ENCODE assay signal across 23 cellular contexts in genomic region chr5:121975294-121975693, GRCh38. TPM values are rescaled to one million over a fixed set of nuclear protein-coding genes. Genes with fewer than 3 reads are reported as not detected.
DNase-seq lines count a peak whose midpoint lies in the region; ATAC-seq, FAIRE-seq and TF ChIP-seq lines count a peak whose summit lies in the region.
"Had no signal": no experiment of that assay in that cellular context is flagged by ENCODE, and none has a peak within 500 bp of the region (broad histone marks: within the 10 kb centered on the region; RNA-seq: fewer than 3 reads in every experiment).

No MANE protein-coding gene starts in this region.

- peaks cover 27% of the 10 kb centered on the region for H3K4me1 Mint-ChIP-seq in CD4-positive, alpha-beta T cell (ENCODE audit: low read depth)

- H3K4me3 ChIP-seq in HepG2 (replicated peaks in 1 of 3; ENCODE audit: insufficient read depth in 1 of 3, low read depth in 2 of 3, low read length in 3 of 3) (no peak overlapping the region), right lobe of liver (no peak overlapping the region), K562 (no peak overlapping the region), thyroid gland (replicated peaks in 1 of 3) (no peak overlapping the region)
- H3K4me3 ChIP-seq: GM23248 had no signal

- WGBS in HepG2 (ENCODE audit: low lambda C conversion rate) = 97% methylated on average over 5 of the region's 5 CpGs
- 95% methylated on average over 5 of the region's 5 CpGs for WGBS in right lobe of liver (ENCODE audit: insufficient coverage, low coverage, low lambda C conversion rate, missing lambda C conversion rate)
- 100% methylated on average over 5 of the region's 5 CpGs for WGBS in K562 (ENCODE audit: insufficient coverage, low coverage, missing lambda C conversion rate)
- WGBS in thyroid gland, 2 donors = 96 to 97% methylated on average over 5 of the region's 5 CpGs

- intact Hi-C loops in HepG2 (cut with micrococcal nuclease; ENCODE audit: unreplicated experiment) = no loop called here
- intact Hi-C loops in right lobe of liver (cut with DNase I) = no loop called here
- intact Hi-C loops in K562 (cut with micrococcal nuclease) = no loop called here
- intact Hi-C loops in thyroid gland (cut with DNase I) = no loop called here
- intact Hi-C loops in CD4-positive, alpha-beta T cell (cut with DNase I, micrococcal nuclease) = no loop called here

- H3K27ac Mint-ChIP-seq in CD4-positive, alpha-beta T cell = no peak overlapping the region

- H3K27me3 ChIP-seq in HepG2 (ENCODE audit: control insufficient read depth in 1 of 2, insufficient read depth in 2 of 2, low read length in 2 of 2) (no peaks in the 10 kb centered on the region), right lobe of liver (no peaks in the 10 kb centered on the region), K562 (ENCODE audit: control insufficient read depth in 2 of 2, insufficient read depth in 2 of 2, low read length in 2 of 2) (no peaks in the 10 kb centered on the region), thyroid gland (no peaks in the 10 kb centered on the region)
- no peaks in the 10 kb centered on the region for H3K27me3 ChIP-seq in CD4-positive, alpha-beta T cell (ENCODE audit: control insufficient read depth, insufficient read depth, low read length)

- H4K20me1 ChIP-seq in HepG2 (ENCODE audit: insufficient read depth, low read length) (no peaks in the 10 kb centered on the region), K562 (replicated peaks; ENCODE audit: control insufficient read depth, insufficient read depth, low read length) (no peaks in the 10 kb centered on the region)

- H3K9me3 ChIP-seq in HepG2 (ENCODE audit: low read length) (no peaks in the 10 kb centered on the region), right lobe of liver (no peaks in the 10 kb centered on the region), K562 (replicated peaks; ENCODE audit: control insufficient read depth, insufficient read depth, low read depth, low read length) (no peaks in the 10 kb centered on the region), thyroid gland (no peaks in the 10 kb centered on the region)
- no peaks in the 10 kb centered on the region for H3K9me3 ChIP-seq in CD4-positive, alpha-beta T cell (ENCODE audit: control insufficient read depth, low read length)
- H3K9me3 ChIP-seq: SK-N-SH had no signal

- DNase-seq in HepG2 (ENCODE audit: low spot score) (no peak), right lobe of liver (no peak), K562 (ENCODE audit: extremely low read depth in 1 of 4, low spot score in 3 of 4) (no peak), thyroid gland (no peak), NCI-H510A (lab: John Stamatoyannopoulos, UW) (no peak)
- DNase-seq in CD4-positive, alpha-beta T cell = no peak
- DNase-seq: 8988T; CD4-positive, CD25-positive, alpha-beta regulatory T cell; GM23248; HCEC 1CT; NCI-H1048; NCI-H1417; NCI-H1694 treated with DMSO at 0.1 percent for 48 hours; NCI-H2081; NCI-H2227 treated with DMSO at 0.1 percent for 48 hours; NCI-H69; SIG-M5; SK-N-SH; SW 1271 had no signal

- no peak overlapping the region for H3K4me2 ChIP-seq in HepG2 (ENCODE audit: low read depth, low read length)
- H3K4me2 ChIP-seq in K562 (ENCODE audit: insufficient read depth, low read length) = no peak overlapping the region
- H3K4me2 ChIP-seq: SK-N-SH had no signal

- H3K27me3 Mint-ChIP-seq in CD4-positive, alpha-beta T cell = no peaks in the 10 kb centered on the region
- H3K27me3 Mint-ChIP-seq: CD4-positive, CD25-positive, alpha-beta regulatory T cell had no signal

- H3K36me3 ChIP-seq in HepG2 (replicated peaks in 1 of 2; ENCODE audit: control insufficient read depth in 1 of 2, insufficient read depth in 2 of 2, low read length in 2 of 2) (peaks cover 0 to 9% of the 10 kb centered on the region in 2 experiments; a peak in 1 of 5 replicates), right lobe of liver (no peaks in the 10 kb centered on the region), K562 (ENCODE audit: control insufficient read depth, insufficient read depth, low read length) (peaks cover 29% of the 10 kb centered on the region), thyroid gland (no peaks in the 10 kb centered on the region)

- peaks cover 41% of the 10 kb centered on the region for H3K36me3 Mint-ChIP-seq in CD4-positive, alpha-beta T cell (ENCODE audit: low read depth)

- BruUV-seq in HepG2 (replicated peaks; lab: Mats Ljungman, UMichigan) (no TSS peak), K562 (replicated peaks; lab: Mats Ljungman, UMichigan) (no TSS peak)

- FAIRE-seq in HepG2 (lab: Jason Lieb, UNC) = no peak
- no peak for FAIRE-seq in K562 (lab: Jason Lieb, UNC)
- FAIRE-seq: D721Med, GM18507 had no signal

- POLR2A ChIA-PET in HepG2 (lab: Yijun Ruan, JAX) (no interaction called here), K562 (lab: Yijun Ruan, JAX) (no interaction called here)
- POLR2A ChIA-PET in CD4-positive, alpha-beta T cell (lab: Charles Lee) = no interaction called here

- TF ChIP-seq CTCF in HepG2 (CRISPR knock-in tag; IDR thresholded peaks at IDR 0.05) = no peak
- TF ChIP-seq CTCF in right lobe of liver (IDR thresholded peaks at IDR 0.05) = no peak
- TF ChIP-seq CTCF in K562 (IDR thresholded peaks at IDR 0.05 in 2 of 3, conservative IDR thresholded peaks at IDR 0.05 in 1 of 3; ENCODE audit: insufficient read depth in 2 of 3, low read depth in 1 of 3, low read length in 3 of 3) = no peak
- TF ChIP-seq CTCF in thyroid gland (IDR thresholded peaks at IDR 0.05) = no peak
- TF ChIP-seq CTCF in CD4-positive, alpha-beta T cell (IDR thresholded peaks at IDR 0.05) = no peak

- H2AFZ ChIP-seq in HepG2 (ENCODE audit: low read length) (no peak overlapping the region), K562 (ENCODE audit: low read depth, low read length) (no peak overlapping the region)
- H2AFZ ChIP-seq: GM23248 had no signal

- H3K79me2 ChIP-seq in HepG2 (ENCODE audit: insufficient read depth, low read length) (peaks cover 31% of the 10 kb centered on the region), K562 (ENCODE audit: control insufficient read depth, insufficient read depth, low read length) (peaks cover 65% of the 10 kb centered on the region)

- no peak for TF ChIP-seq POLR2A in HepG2 (IDR thresholded peaks at IDR 0.05; ENCODE audit: insufficient read depth in 1 of 2, low read depth in 2 of 2, low read length in 2 of 2)
- TF ChIP-seq POLR2A in right lobe of liver (IDR thresholded peaks at IDR 0.05) = no peak
- no peak for TF ChIP-seq POLR2A in K562 (conservative IDR thresholded peaks at IDR 0.05)
- TF ChIP-seq POLR2A in thyroid gland (IDR thresholded peaks at IDR 0.05) = no peak

- ATAC-seq in HepG2 (no peak), right lobe of liver (no peak), K562 (no peak)
- no peak for ATAC-seq in CD4-positive, alpha-beta T cell (ENCODE audit: poor library complexity)
- ATAC-seq: Panc1 had no signal

- no peak for TF ChIP-seq RAD21 in HepG2 (CRISPR knock-in tag; IDR thresholded peaks at IDR 0.05)
- no peak for TF ChIP-seq RAD21 in Ishikawa (IDR thresholded peaks at IDR 0.05; ENCODE audit: low read depth)
- no peak for TF ChIP-seq RAD21 in K562 (CRISPR knock-in tag; conservative IDR thresholded peaks at IDR 0.05 in 1 of 2, IDR thresholded peaks at IDR 0.05 in 1 of 2)

- TF ChIP-seq EP300 in HepG2 (IDR thresholded peaks at IDR 0.05; ENCODE audit: low read depth in 2 of 2, low read length in 2 of 2) (no peak), HepG2 (CRISPR knock-in tag; IDR thresholded peaks at IDR 0.05; ENCODE audit: borderline replicate concordance) (no peak), Ishikawa (IDR thresholded peaks at IDR 0.05; ENCODE audit: borderline replicate concordance) (no peak), K562 (IDR thresholded peaks at IDR 0.05; ENCODE audit: low read length) (no peak)

- H3K27ac ChIP-seq in HepG2 (ENCODE audit: extremely low read length, insufficient read depth, low read length) = no peak overlapping the region
- no peak overlapping the region for H3K27ac ChIP-seq in right lobe of liver
- no peak overlapping the region for H3K27ac ChIP-seq in K562 (ENCODE audit: extremely low read depth, low read depth, low read length)
- no peak overlapping the region for H3K27ac ChIP-seq in thyroid gland
- H3K27ac ChIP-seq in CD4-positive, alpha-beta T cell (ENCODE audit: low read depth, low read length) = no peak overlapping the region
- H3K27ac ChIP-seq: GM23248 had no signal

- in situ Hi-C loops in HepG2 (cut with HindIII; ENCODE audit: extremely low pct_ligation_motif_present, low pct_unique_long_range_greater_than_20kb) (loop anchor here (10.0 kb wide), 1 partner anchor 100 kb away; the partner anchor contains the start of gene LOX), K562 (cut with MboI) (no loop called here)

- no peak overlapping the region for H3K4me3 Mint-ChIP-seq in CD4-positive, alpha-beta T cell
- H3K4me3 Mint-ChIP-seq: CD4-positive, CD25-positive, alpha-beta regulatory T cell had no signal

- H3K4me1 ChIP-seq in HepG2 (ENCODE audit: insufficient read depth, low read length) (no peaks in the 10 kb centered on the region), right lobe of liver (peaks cover 0 to 4% (median 0%) of the 10 kb centered on the region in 4 donors), K562 (replicated peaks in 1 of 2; ENCODE audit: control insufficient read depth in 2 of 2, insufficient read depth in 2 of 2, low read length in 2 of 2) (no peaks in the 10 kb centered on the region; a peak in 1 of 5 replicates), thyroid gland (peaks cover 0 to 6% of the 10 kb centered on the region in 2 donors)

- H3K9ac ChIP-seq in HepG2 (ENCODE audit: insufficient read depth, low read depth, low read length) (no peak overlapping the region), K562 (ENCODE audit: insufficient read depth in 1 of 2, low read depth in 2 of 2, low read length in 2 of 2) (no peak overlapping the region)
- H3K9ac ChIP-seq: GM23248, SK-N-SH had no signal

- CTCF ChIA-PET in HepG2 (lab: Yijun Ruan, JAX; ENCODE audit: low intra/inter-chr PET ratio, low total read pairs) = no interaction called here
- CTCF ChIA-PET in K562 (lab: Yijun Ruan, JAX; ENCODE audit: low intra/inter-chr PET ratio) = no interaction called here
- CTCF ChIA-PET in CD4-positive, alpha-beta T cell (lab: Charles Lee) = no interaction called here

- H3K9me1 ChIP-seq in K562 (ENCODE audit: control insufficient read depth, insufficient read depth, low read length) = no peaks in the 10 kb centered on the region

- no peaks in the 10 kb centered on the region for H3K9me3 Mint-ChIP-seq in CD4-positive, alpha-beta T cell
- H3K9me3 Mint-ChIP-seq: CD4-positive, CD25-positive, alpha-beta regulatory T cell had no signal

RNA-seq across cellular contexts. Expression of gene SRFBP1, which starts 13.5 kb away (rescaled TPM):
- total RNA-seq in HepG2 (2016; rRNA removed; fragmentation: Illumina TruSeq; extraction: Trizol) (16.4 and 24.7 TPM in 2 replicates), right lobe of liver (1 to 10 TPM; 3.2 to 9.5 (median 6.1) TPM), K562 (2014; rRNA removed) (11.3 and 13.0 TPM in 2 replicates), K562 (2014; rRNA removed; fragmentation: Illumina TruSeq; extraction: Trizol) (24.7 and 28.9 TPM in 2 replicates), K562 (2015; rRNA removed; fragmentation: Illumina TruSeq; extraction: Trizol) (25.4 and 30.0 TPM in 2 replicates), K562 (2021) (13.5 and 14.9 TPM in 2 replicates), thyroid gland (10 to 100 TPM; 13.3 to 23.8 (median 18.0) TPM)
- 10.4 and 16.2 TPM in 2 replicates for total RNA-seq in HepG2 (2016; cell fraction: cytosol; rRNA removed; fragmentation: Illumina TruSeq; extraction: Trizol; ENCODE audit: low read depth)
- 16.0 and 25.1 TPM in 2 replicates for total RNA-seq in HepG2 (2016; cell fraction: insoluble cytoplasmic fraction; rRNA removed; fragmentation: Illumina TruSeq; extraction: Trizol)
- 9.5 and 10.5 TPM in 2 replicates for total RNA-seq in HepG2 (2016; cell fraction: membrane; rRNA removed; fragmentation: Illumina TruSeq; extraction: Trizol)
- total RNA-seq in HepG2 (2016; cell fraction: nucleus; rRNA removed; fragmentation: Illumina TruSeq; extraction: Trizol) = 18.7 and 19.6 TPM in 2 replicates
- polyA plus RNA-seq in HepG2 (2011; rRNA removed) (1.5 and 2.1 TPM in 2 replicates), K562 (2011; rRNA removed) (7.4 and 10.8 TPM in 2 replicates), K562 (2014; fragmentation: Illumina TruSeq; extraction: Trizol) (13.0 and 16.3 TPM in 2 replicates), K562 (2014; fragmentation: Nextera tagmentation; extraction: Ambion mirVana) (10 to 100 TPM; 16.1 to 17.0 TPM), K562 (2014; rRNA removed) (10.6 and 11.7 TPM in 2 replicates)
- 0.90 and 1.4 TPM in 2 replicates for polyA plus RNA-seq in HepG2 (2011; cell fraction: cytosol; rRNA removed)
- 1.1 TPM in 2 replicates for polyA plus RNA-seq in HepG2 (2011; cell fraction: nucleus; rRNA removed)
- 3.9 and 5.6 TPM in 2 replicates for polyA plus RNA-seq in HepG2 (2012)
- 0.50 and 0.69 TPM in 2 replicates for polyA plus RNA-seq in HepG2 (2016; cell fraction: cytosol; fragmentation: Illumina TruSeq; extraction: Trizol; ENCODE audit: low read depth)
- 11.8 and 12.5 TPM in 2 replicates for polyA plus RNA-seq in HepG2 (2016; cell fraction: insoluble cytoplasmic fraction; fragmentation: Illumina TruSeq; extraction: Trizol; ENCODE audit: low read depth)
- 1.4 and 1.5 TPM in 2 replicates for polyA plus RNA-seq in HepG2 (2016; cell fraction: membrane; fragmentation: Illumina TruSeq; extraction: Trizol; ENCODE audit: low read depth)
- 7.3 and 8.8 TPM in 2 replicates for polyA plus RNA-seq in HepG2 (2016; cell fraction: nucleus; fragmentation: Illumina TruSeq; extraction: Trizol; ENCODE audit: insufficient read depth, low read depth)
- 0.60 and 2.6 TPM in 2 replicates for polyA minus RNA-seq in HepG2 (2011; rRNA and poly(A)+ RNA removed; ENCODE audit: low replicate concordance)
- polyA minus RNA-seq in HepG2 (2011; cell fraction: cytosol; rRNA and poly(A)+ RNA removed) = 3.0 and 4.3 TPM in 2 replicates
- 13.8 and 14.2 TPM in 2 replicates for polyA minus RNA-seq in HepG2 (2011; cell fraction: nucleus; rRNA and poly(A)+ RNA removed)
- total RNA-seq in K562 (2011; cell fraction: chromatin; rRNA removed; ENCODE audit: low replicate concordance) = 3.8 and 20.1 TPM in 2 replicates
- 1.8 and 3.7 TPM in 2 replicates for total RNA-seq in K562 (2011; cell fraction: nucleolus; rRNA removed)
- 7.1 and 9.3 TPM in 2 replicates for total RNA-seq in K562 (2011; cell fraction: nucleoplasm; rRNA removed)
- 1.5 and 2.4 TPM in 2 replicates for polyA plus RNA-seq in K562 (2011; cell fraction: cytosol; rRNA removed)
- 1.7 and 2.4 TPM in 2 replicates for polyA plus RNA-seq in K562 (2011; cell fraction: nucleus; rRNA removed)
- polyA plus RNA-seq in K562 (2012) = 7.1 and 11.7 TPM in 2 replicates
- 10.8 and 13.1 TPM in 2 replicates for polyA minus RNA-seq in K562 (2011; rRNA and poly(A)+ RNA removed)
- 4.6 and 5.9 TPM in 2 replicates for polyA minus RNA-seq in K562 (2011; cell fraction: cytosol; rRNA and poly(A)+ RNA removed)
- polyA minus RNA-seq in K562 (2011; cell fraction: nucleus; rRNA and poly(A)+ RNA removed) = 4.4 and 12.6 TPM in 2 replicates
- 1 to 10 TPM; 4.0 to 4.6 TPM for total RNA-seq in CD4-positive, alpha-beta T cell

Comparison
In these comparisons a context has a peak if more than half of its experiments do, and no peak if none do; other contexts are left out.
1. Of the 241 proteins assayed by ChIP-seq in both HepG2 and K562: peak only in HepG2: none; only in K562: CEBPG; in both: CEBPB; in neither: 239.